In the genomic region with DNA sequence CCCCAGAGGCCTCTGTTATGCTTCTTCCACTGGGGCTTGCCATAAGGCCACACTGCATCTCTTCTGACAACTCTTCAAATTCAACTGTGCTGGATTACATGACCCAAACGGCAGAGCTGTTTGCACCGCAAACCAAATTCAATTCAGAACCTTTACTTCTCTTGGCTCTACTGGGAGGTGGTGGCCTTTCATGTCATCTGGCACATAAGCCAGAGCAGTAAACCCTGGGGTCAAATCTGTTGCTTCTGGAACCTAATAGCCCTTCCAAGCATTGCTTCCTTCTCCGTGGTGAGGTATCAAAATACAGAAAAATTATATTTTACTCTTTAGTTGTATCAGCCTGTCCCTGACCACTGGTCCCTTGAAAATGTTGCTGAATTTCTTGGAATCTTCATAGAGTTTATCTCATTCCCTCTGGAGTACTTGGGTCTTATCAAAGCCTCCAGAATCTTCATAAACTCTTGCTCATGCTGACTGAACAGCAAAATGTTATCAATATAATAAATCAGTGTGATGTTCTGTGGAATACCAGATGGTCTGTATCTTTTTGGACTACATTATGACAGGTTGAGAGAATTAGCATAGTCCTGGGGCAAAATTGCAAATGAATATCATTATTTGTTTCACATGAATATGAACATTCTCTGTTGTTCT, we compare ENCODE assay signal across 1 cellular context.
TF ChIP-seq lines count a peak whose summit lies in the region.

No MANE protein-coding gene starts in this region.

TF ChIP-seq in K562, 482 proteins besides CTCF, POLR2A, EP300 and RAD21 (continued from another document):
- no peak for TF ChIP-seq POLR3G (IDR thresholded peaks at IDR 0.05; ENCODE audit: extremely low read depth, insufficient read length, insufficient replicate concordance)
- TF ChIP-seq, protein P1, sequence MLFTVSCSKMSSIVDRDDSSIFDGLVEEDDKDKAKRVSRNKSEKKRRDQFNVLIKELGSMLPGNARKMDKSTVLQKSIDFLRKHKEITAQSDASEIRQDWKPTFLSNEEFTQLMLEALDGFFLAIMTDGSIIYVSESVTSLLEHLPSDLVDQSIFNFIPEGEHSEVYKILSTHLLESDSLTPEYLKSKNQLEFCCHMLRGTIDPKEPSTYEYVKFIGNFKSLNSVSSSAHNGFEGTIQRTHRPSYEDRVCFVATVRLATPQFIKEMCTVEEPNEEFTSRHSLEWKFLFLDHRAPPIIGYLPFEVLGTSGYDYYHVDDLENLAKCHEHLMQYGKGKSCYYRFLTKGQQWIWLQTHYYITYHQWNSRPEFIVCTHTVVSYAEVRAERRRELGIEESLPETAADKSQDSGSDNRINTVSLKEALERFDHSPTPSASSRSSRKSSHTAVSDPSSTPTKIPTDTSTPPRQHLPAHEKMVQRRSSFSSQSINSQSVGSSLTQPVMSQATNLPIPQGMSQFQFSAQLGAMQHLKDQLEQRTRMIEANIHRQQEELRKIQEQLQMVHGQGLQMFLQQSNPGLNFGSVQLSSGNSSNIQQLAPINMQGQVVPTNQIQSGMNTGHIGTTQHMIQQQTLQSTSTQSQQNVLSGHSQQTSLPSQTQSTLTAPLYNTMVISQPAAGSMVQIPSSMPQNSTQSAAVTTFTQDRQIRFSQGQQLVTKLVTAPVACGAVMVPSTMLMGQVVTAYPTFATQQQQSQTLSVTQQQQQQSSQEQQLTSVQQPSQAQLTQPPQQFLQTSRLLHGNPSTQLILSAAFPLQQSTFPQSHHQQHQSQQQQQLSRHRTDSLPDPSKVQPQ (CRISPR knock-in tag; IDR thresholded peaks at IDR 0.05; ENCODE audit: borderline replicate concordance): no peak
- no peak for TF ChIP-seq SRSF3 (IDR thresholded peaks at IDR 0.05; ENCODE audit: insufficient read depth, low read length)
- peak; percentile 62 for TF ChIP-seq ARID1B (IDR thresholded peaks at IDR 0.05)
- TF ChIP-seq, protein P2, sequence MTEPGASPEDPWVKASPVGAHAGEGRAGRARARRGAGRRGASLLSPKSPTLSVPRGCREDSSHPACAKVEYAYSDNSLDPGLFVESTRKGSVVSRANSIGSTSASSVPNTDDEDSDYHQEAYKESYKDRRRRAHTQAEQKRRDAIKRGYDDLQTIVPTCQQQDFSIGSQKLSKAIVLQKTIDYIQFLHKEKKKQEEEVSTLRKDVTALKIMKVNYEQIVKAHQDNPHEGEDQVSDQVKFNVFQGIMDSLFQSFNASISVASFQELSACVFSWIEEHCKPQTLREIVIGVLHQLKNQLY (CRISPR knock-in tag; conservative IDR thresholded peaks at IDR 0.05): no peak
- TF ChIP-seq FOXJ3 (CRISPR knock-in tag; IDR thresholded peaks at IDR 0.05): no peak
- peak; percentile 40; the same call in 1 of the 2 replicates for TF ChIP-seq CBFA2T2 (conservative IDR thresholded peaks at IDR 0.05)
- no peak for TF ChIP-seq ZSCAN32 (CRISPR knock-in tag; IDR thresholded peaks at IDR 0.05)
- peak; percentile 30; the same call in 1 of the 2 replicates for TF ChIP-seq TEAD4 (IDR thresholded peaks at IDR 0.05; ENCODE audit: low read length)
- TF ChIP-seq TEAD4 (CRISPR knock-in tag; IDR thresholded peaks at IDR 0.05; ENCODE audit: borderline replicate concordance): no peak
- peak; percentile 14; the same call in 1 of the 2 replicates for TF ChIP-seq TCF3 (CRISPR knock-in tag; IDR thresholded peaks at IDR 0.05)
- TF ChIP-seq TAL1 (IDR thresholded peaks at IDR 0.05): peak; percentile 46
- TF ChIP-seq BDP1 (IDR thresholded peaks at IDR 0.05; ENCODE audit: insufficient read depth, insufficient read length): no peak
- no peak for TF ChIP-seq ZC3H4 (CRISPR knock-in tag; IDR thresholded peaks at IDR 0.05; ENCODE audit: borderline replicate concordance)
TF ChIP-seq in K562: peak in this region for 6.
